18 cellular contexts compared by ENCODE assay signal in genomic region chr20:11445891-11446290, GRCh38.
DNase-seq lines count a peak whose midpoint lies in the region; ATAC-seq and TF ChIP-seq lines count a peak whose summit lies in the region.
"Had no signal": no experiment of that assay in that cellular context is flagged by ENCODE, and none has a peak within 500 bp of the region (broad histone marks: within the 10 kb centered on the region; RNA-seq: fewer than 3 reads in every experiment).

No MANE protein-coding gene starts in this region.

- no peak for TF ChIP-seq EP300 in Ishikawa (IDR thresholded peaks at IDR 0.05; ENCODE audit: borderline replicate concordance)

- H3K4me3 ChIP-seq in AG10803 (ENCODE audit: low read length) (no peak overlapping the region), foreskin fibroblast (ENCODE audit: low read depth in 1 of 2, low read length in 2 of 2) (no peak overlapping the region)
- H3K4me3 ChIP-seq: SJCRH30 had no signal

- DNase-seq in AG10803 (ENCODE audit: low read depth): peak; percentile 73
- DNase-seq in amniotic epithelial cell (ENCODE audit: low read depth): peak; percentile 59
- DNase-seq in foreskin fibroblast: peak; percentile 28 to 34
- no peak for DNase-seq in NCI-H748 treated with DMSO at 0.1 percent for 48 hours (lab: John Stamatoyannopoulos, UW)
- no peak for DNase-seq in NCI-H2107 (lab: John Stamatoyannopoulos, UW)
- DNase-seq: Caco-2, DMS79, GDM1, NCI-H1092, NCI-H1694 treated with DMSO at 0.1 percent for 48 hours, NCI-H2171, NCI-H446 treated with DMSO at 0.1 percent for 48 hours, RPMI8226, SJCRH30, SW 1271 had no signal

- no peak for TF ChIP-seq RAD21 in Ishikawa (IDR thresholded peaks at IDR 0.05; ENCODE audit: low read depth)

- ATAC-seq in HG02588 (IDR thresholded peaks at IDR 0.05; ENCODE audit: unreplicated experiment) (no peak), GM18909 (IDR thresholded peaks at IDR 0.05; ENCODE audit: poor library complexity, unreplicated experiment) (no peak)

- no peak for TF ChIP-seq CTCF in AG10803 (conservative IDR thresholded peaks at IDR 0.05; ENCODE audit: low read length)
- no peak for TF ChIP-seq CTCF in foreskin fibroblast (IDR thresholded peaks at IDR 0.05; ENCODE audit: low read depth, low read length)

TF ChIP-seq in Ishikawa, 13 proteins besides CTCF, POLR2A, EP300 and RAD21:
- TF ChIP-seq USF1 (IDR thresholded peaks at IDR 0.05) (no peak), CEBPB (IDR thresholded peaks at IDR 0.05) (peak; percentile 91), MAX (IDR thresholded peaks at IDR 0.05) (no peak), TCF12 (IDR thresholded peaks at IDR 0.05; ENCODE audit: low read depth) (no peak)

Comparison
In these comparisons a context has a peak if more than half of its experiments do, and no peak if none do; other contexts are left out.
1. DNase-seq: peak in AG10803 (single experiment), amniotic epithelial cell (single experiment) and foreskin fibroblast (2 of 2); none in NCI-H748 treated with DMSO at 0.1 percent for 48 hours (single experiment) and NCI-H2107 (single experiment).